Comparison of ENCODE assay signal across 15 cellular contexts in the genomic region with DNA sequence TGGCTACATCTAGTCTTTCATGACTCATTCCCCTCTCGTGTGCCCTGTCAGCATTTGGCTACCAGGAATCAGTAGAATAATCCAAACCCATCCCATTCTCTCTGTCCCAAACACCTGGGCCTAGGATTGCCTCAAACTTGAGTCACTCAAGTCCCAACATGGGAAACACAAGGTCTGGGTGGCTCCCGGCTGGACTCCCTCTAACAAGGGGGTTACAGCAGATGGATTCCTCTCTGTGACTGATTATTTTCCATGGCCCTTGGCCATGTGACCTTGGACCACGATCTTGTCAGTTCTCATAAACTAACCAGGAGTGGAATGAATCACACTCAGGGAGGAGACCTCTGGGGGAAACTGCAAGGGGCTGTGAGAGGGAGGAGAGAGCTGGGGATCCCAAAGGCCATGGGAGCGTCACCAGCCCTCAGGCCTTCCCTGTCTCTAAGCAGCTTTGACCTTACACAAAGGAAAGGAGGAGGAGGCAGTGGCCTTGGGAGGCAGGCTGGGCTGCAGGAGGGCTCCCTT.
DNase-seq lines count a peak whose midpoint lies in the region; ATAC-seq, FAIRE-seq and TF ChIP-seq lines count a peak whose summit lies in the region.
"Had no signal": no experiment of that assay in that cellular context is flagged by ENCODE, and none has a peak within 500 bp of the region (broad histone marks: within the 10 kb centered on the region; RNA-seq: fewer than 3 reads in every experiment).

No MANE protein-coding gene starts in this region.

- H3K4me1 ChIP-seq in endothelial cell of umbilical vein (ENCODE audit: control insufficient read depth, extremely low read depth, insufficient read depth, low read length) (no peaks in the 10 kb centered on the region), vagina (peaks cover 20% of the 10 kb centered on the region)

- no peak overlapping the region for H3K27ac ChIP-seq in endothelial cell of umbilical vein (ENCODE audit: insufficient read depth, low read depth, low read length)
- H3K27ac ChIP-seq in vagina, result peak overlapping the region; percentile 53

- intact Hi-C loops in Right ventricle myocardium inferior (cut with DNase I), result no loop called here
- intact Hi-C loops in cardiac septum (cut with DNase I), result no loop called here
- intact Hi-C loops in endothelial cell of umbilical vein (cut with micrococcal nuclease), result no loop called here
- intact Hi-C loops in vagina (cut with DNase I), result loop anchor here (10.0 kb wide), 1 partner anchor 80 kb away; no protein-coding TSS in a partner anchor

- dilution Hi-C loops in endothelial cell of umbilical vein (cut with MboI; ENCODE audit: extremely low pct_ligation_motif_present, low sequenced_read_pairs), result no loop called here

- H3K36me3 ChIP-seq in endothelial cell of umbilical vein (ENCODE audit: control insufficient read depth in 2 of 2, extremely low read depth in 1 of 2, insufficient read depth in 2 of 2, low read length in 2 of 2) (no peaks in the 10 kb centered on the region), vagina (no peaks in the 10 kb centered on the region)

- no peaks in the 10 kb centered on the region for H3K9me3 Mint-ChIP-seq in stimulated activated naive B cell treated with anti-CD40 and anti-IgM and Interleukin-4, amounts not matched to agents 10 μg/mL and 1 μg/mL and 100 μg/mL, for 72 hours
- H3K9me3 Mint-ChIP-seq: type B pancreatic cell had no signal

- no peak overlapping the region for H2AFZ ChIP-seq in endothelial cell of umbilical vein (ENCODE audit: low read depth, low read length)

- no peak overlapping the region for H3K4me3 ChIP-seq in endothelial cell of umbilical vein (replicated peaks in 1 of 3; ENCODE audit: insufficient read depth in 1 of 3, low read depth in 1 of 3, low read length in 3 of 3)
- no peak overlapping the region for H3K4me3 ChIP-seq in vagina

- TF ChIP-seq CTCF in endothelial cell of umbilical vein (IDR thresholded peaks at IDR 0.05; ENCODE audit: extremely low read depth in 1 of 2, insufficient read depth in 1 of 2, low read depth in 1 of 2, low read length in 2 of 2) (no peak), vagina (IDR thresholded peaks at IDR 0.05) (no peak)

- H3K36me3 Mint-ChIP-seq in stimulated activated naive B cell treated with anti-CD40 and anti-IgM and Interleukin-4, amounts not matched to agents 10 μg/mL and 1 μg/mL and 100 μg/mL, for 72 hours, result no peaks in the 10 kb centered on the region

- no peaks in the 10 kb centered on the region for H3K9me1 ChIP-seq in endothelial cell of umbilical vein (replicated peaks; ENCODE audit: control insufficient read depth, extremely low read depth, insufficient read depth, low read length)

- H3K4me1 Mint-ChIP-seq in stimulated activated naive B cell treated with anti-CD40 and anti-IgM and Interleukin-4, amounts not matched to agents 10 μg/mL and 1 μg/mL and 100 μg/mL, for 72 hours, result no peaks in the 10 kb centered on the region

- H3K9ac ChIP-seq in endothelial cell of umbilical vein (replicated peaks; ENCODE audit: extremely low read depth, insufficient read depth, low read length), result no peak overlapping the region

- no peak overlapping the region for H3K27ac Mint-ChIP-seq in stimulated activated naive B cell treated with anti-CD40 and anti-IgM and Interleukin-4, amounts not matched to agents 10 μg/mL and 1 μg/mL and 100 μg/mL, for 72 hours
- H3K27ac Mint-ChIP-seq: activated CD8-positive, alpha-beta T cell treated with anti-CD3 and anti-CD28 coated beads, Interleukin-2, amount 10 ng/mL, durations not matched to agents 7 days and 5 days; type B pancreatic cell had no signal

- POLR2A ChIA-PET in endothelial cell of umbilical vein (lab: Charles Lee), result no interaction called here

- BruUV-seq in endothelial cell of umbilical vein (replicated peaks; lab: Mats Ljungman, UMichigan), result no TSS peak

- H3K4me3 Mint-ChIP-seq in stimulated activated naive B cell treated with anti-CD40 and anti-IgM and Interleukin-4, amounts not matched to agents 10 μg/mL and 1 μg/mL and 100 μg/mL, for 72 hours, result no peak overlapping the region
- H3K4me3 Mint-ChIP-seq: activated CD8-positive, alpha-beta T cell treated with anti-CD3 and anti-CD28 coated beads, Interleukin-2, amount 10 ng/mL, durations not matched to agents 7 days and 5 days; type B pancreatic cell had no signal

- ATAC-seq in Right ventricle myocardium inferior, result peak; percentile 85
- no peak for ATAC-seq in stimulated activated naive B cell treated with anti-CD40 and anti-IgM and Interleukin-4, amounts not matched to agents 10 μg/mL and 1 μg/mL and 100 μg/mL, for 72 hours (replicated peaks)
- ATAC-seq in HG03280 (IDR thresholded peaks at IDR 0.05; ENCODE audit: unreplicated experiment), result no peak
- ATAC-seq: activated CD8-positive, alpha-beta T cell treated with anti-CD3 and anti-CD28 coated beads, Interleukin-2, amount 10 ng/mL, durations not matched to agents 7 days and 5 days; left colon had no signal

- H3K79me2 ChIP-seq in endothelial cell of umbilical vein (ENCODE audit: control insufficient read depth, insufficient read depth, low read length), result no peaks in the 10 kb centered on the region

- no peak overlapping the region for H3K4me2 ChIP-seq in endothelial cell of umbilical vein (ENCODE audit: insufficient read depth, low read length)

- no peaks in the 10 kb centered on the region for H4K20me1 ChIP-seq in endothelial cell of umbilical vein (replicated peaks; ENCODE audit: control insufficient read depth, extremely low read depth, insufficient read depth, low read length)

- no peaks in the 10 kb centered on the region for H3K27me3 ChIP-seq in endothelial cell of umbilical vein (ENCODE audit: control insufficient read depth in 2 of 2, insufficient read depth in 2 of 2, low read length in 2 of 2)
- no peaks in the 10 kb centered on the region for H3K27me3 ChIP-seq in vagina

- FAIRE-seq in endothelial cell of umbilical vein (lab: Jason Lieb, UNC), result no peak
- FAIRE-seq: colon had no signal

- peak; percentile 68 for DNase-seq in Right ventricle myocardium inferior (ENCODE audit: missing footprints)
- no peak for DNase-seq in cardiac septum (ENCODE audit: low spot score)
- DNase-seq in endothelial cell of umbilical vein (ENCODE audit: low read depth, low spot score), result peak; percentile 5
- peak; percentile 45 to 74 for DNase-seq in lung microvascular endothelial cell (ENCODE audit: low read depth in 2 of 2)
- peak in 1 of 2 donors; percentile 93 for DNase-seq in vagina (ENCODE audit: extremely low spot score in 2 of 2)
- no peak for DNase-seq in stimulated activated naive B cell treated with anti-CD40 and anti-IgM and Interleukin-4, amounts not matched to agents 10 μg/mL and 1 μg/mL and 100 μg/mL, for 72 hours
- DNase-seq in iPS-NIHi7 (ENCODE audit: extremely low spot score), result no peak
- DNase-seq: activated CD8-positive, alpha-beta T cell treated with anti-CD3 and anti-CD28 coated beads, Interleukin-2, amount 10 ng/mL, durations not matched to agents 7 days and 5 days; NCI-H2029 treated with DMSO at 0.1 percent for 48 hours; SHP77 treated with DMSO at 0.1 percent for 48 hours; stimulated activated CD4-positive, alpha-beta T cell treated with anti-CD3 and anti-CD28 coated beads, Interleukin-15, amount 100 ng/mL, for 24 hours had no signal

- CTCF ChIA-PET in endothelial cell of umbilical vein (lab: Charles Lee), result no interaction called here

- H3K27me3 Mint-ChIP-seq in stimulated activated naive B cell treated with anti-CD40 and anti-IgM and Interleukin-4, amounts not matched to agents 10 μg/mL and 1 μg/mL and 100 μg/mL, for 72 hours, result peaks cover 0 to 3% of the 10 kb centered on the region in 2 donors

- TF ChIP-seq POLR2A in endothelial cell of umbilical vein (IDR thresholded peaks at IDR 0.05; ENCODE audit: low read depth, low read length) (no peak), vagina (IDR thresholded peaks at IDR 0.05) (no peak)

- H3K9me3 ChIP-seq in endothelial cell of umbilical vein (replicated peaks; ENCODE audit: control insufficient read depth, insufficient read depth, low read length) (no peaks in the 10 kb centered on the region), vagina (no peaks in the 10 kb centered on the region)

TF ChIP-seq in endothelial cell of umbilical vein, 7 proteins besides CTCF, POLR2A, EP300 and RAD21:
- TF ChIP-seq GATA2 (IDR thresholded peaks at IDR 0.05; ENCODE audit: insufficient read depth, insufficient read length, low read depth, low read length) (no peak), FOS (IDR thresholded peaks at IDR 0.05; ENCODE audit: borderline replicate concordance, insufficient read depth, low read length) (no peak), JUN (IDR thresholded peaks at IDR 0.05; ENCODE audit: borderline replicate concordance, insufficient read depth, insufficient read length, low read depth) (no peak), MYC (IDR thresholded peaks at IDR 0.05; ENCODE audit: low read depth, low read length) (no peak), EZH2 (IDR thresholded peaks at IDR 0.05; ENCODE audit: borderline replicate concordance, low read depth, low read length, severe bottlenecking) (no peak), POLR2AphosphoS5 (IDR thresholded peaks at IDR 0.05; ENCODE audit: insufficient read depth, low read depth, low read length) (no peak)
- TF ChIP-seq, protein P1, sequence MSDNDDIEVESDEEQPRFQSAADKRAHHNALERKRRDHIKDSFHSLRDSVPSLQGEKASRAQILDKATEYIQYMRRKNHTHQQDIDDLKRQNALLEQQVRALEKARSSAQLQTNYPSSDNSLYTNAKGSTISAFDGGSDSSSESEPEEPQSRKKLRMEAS (IDR thresholded peaks at IDR 0.05; ENCODE audit: insufficient read depth, insufficient read length), result no peak

Comparison
In these comparisons a context has a peak if more than half of its experiments do, and no peak if none do; other contexts are left out.
1. DNase-seq: peak in Right ventricle myocardium inferior (single experiment), endothelial cell of umbilical vein (single experiment) and lung microvascular endothelial cell (2 of 2); none in cardiac septum (single experiment), stimulated activated naive B cell treated with anti-CD40 and anti-IgM and Interleukin-4, amounts not matched to agents 10 μg/mL and 1 μg/mL and 100 μg/mL, for 72 hours (single experiment) and iPS-NIHi7 (single experiment).